Comparison of ENCODE assay signal across 17 cellular contexts in genomic region chr21:32143222-32143939, GRCh38.
DNase-seq lines count a peak whose midpoint lies in the region; ATAC-seq and TF ChIP-seq lines count a peak whose summit lies in the region.
"Had no signal": no experiment of that assay in that cellular context is flagged by ENCODE, and none has a peak within 500 bp of the region (broad histone marks: within the 10 kb centered on the region; RNA-seq: fewer than 3 reads in every experiment).

No MANE protein-coding gene starts in this region.

- H3K4me1 ChIP-seq in left ventricle myocardium inferior = peaks cover 4% of the 10 kb centered on the region
- H3K4me1 ChIP-seq in sigmoid colon = no peaks in the 10 kb centered on the region
- H3K4me1 ChIP-seq: breast epithelium, parathyroid adenoma had no signal

- TF ChIP-seq EP300 in sigmoid colon (IDR thresholded peaks at IDR 0.05) = no peak

- no peak for ATAC-seq in HG02763 (IDR thresholded peaks at IDR 0.05; ENCODE audit: unreplicated experiment)
- no peak for ATAC-seq in HG03139 (IDR thresholded peaks at IDR 0.05; ENCODE audit: unreplicated experiment)
- ATAC-seq: T-cell had no signal

- H3K36me3 ChIP-seq in left ventricle myocardium inferior (no peaks in the 10 kb centered on the region), sigmoid colon (no peaks in the 10 kb centered on the region)
- H3K36me3 ChIP-seq: breast epithelium had no signal

- intact Hi-C loops in left ventricle myocardium inferior (cut with micrococcal nuclease) (no loop called here), sigmoid colon (cut with DNase I) (no loop called here)

- H3K27me3 ChIP-seq in left ventricle myocardium inferior (ENCODE audit: low read depth) = no peaks in the 10 kb centered on the region
- no peaks in the 10 kb centered on the region for H3K27me3 ChIP-seq in sigmoid colon
- H3K27me3 ChIP-seq: breast epithelium had no signal

- DNase-seq in GM12865 (ENCODE audit: low read depth) (peak; percentile 31), astrocyte of the cerebellum (ENCODE audit: low read depth) (peak; percentile 26), left ventricle myocardium inferior (peak; percentile 23), sigmoid colon (peak; percentile 71), NCI-H2081 treated with DMSO at 0.1 percent for 48 hours (lab: John Stamatoyannopoulos, UW) (no peak), NCI-H1092 treated with DMSO at 0.1 percent for 48 hours (lab: John Stamatoyannopoulos, UW) (no peak)
- DNase-seq: activated CD4-positive, alpha-beta T cell treated with anti-CD3 and anti-CD28 coated beads, Interleukin-2, amount 10 ng/mL, durations not matched to agents 24 days and 14 days; EL; GOT3; T-cell had no signal

- in situ Hi-C loops in astrocyte of the cerebellum (cut with HindIII; ENCODE audit: low sequenced_read_pairs) = no loop called here

- H3K9me3 ChIP-seq in left ventricle myocardium inferior (replicated peaks) (peaks cover 16% of the 10 kb centered on the region), sigmoid colon (peaks cover 0 to 4% (median 0%) of the 10 kb centered on the region in 4 donors)

- no peak for TF ChIP-seq POLR2A in sigmoid colon (IDR thresholded peaks at IDR 0.05)

- TF ChIP-seq CTCF in GM12865 (IDR thresholded peaks at IDR 0.05; ENCODE audit: insufficient read depth, low read depth, low read length, missing control alignments) = peak; percentile 6
- no peak for TF ChIP-seq CTCF in astrocyte of the cerebellum (IDR thresholded peaks at IDR 0.05; ENCODE audit: low read depth, low read length, missing control alignments)
- TF ChIP-seq CTCF in left ventricle myocardium inferior (IDR thresholded peaks at IDR 0.05; ENCODE audit: borderline replicate concordance) = peak; percentile 12
- TF ChIP-seq CTCF in sigmoid colon (IDR thresholded peaks at IDR 0.05) = no peak

- WGBS in sigmoid colon, 2 donors = 50 to 58% methylated on average over 13 of the region's 13 CpGs

- no peak overlapping the region for H3K4me3 ChIP-seq in GM12865 (ENCODE audit: low read depth, low read length)
- no peak overlapping the region for H3K4me3 ChIP-seq in astrocyte of the cerebellum (ENCODE audit: low read depth, low read length)
- no peak overlapping the region for H3K4me3 ChIP-seq in left ventricle myocardium inferior
- H3K4me3 ChIP-seq in sigmoid colon = no peak overlapping the region
- H3K4me3 ChIP-seq: breast epithelium had no signal

- H3K27ac ChIP-seq in left ventricle myocardium inferior (replicated peaks) (no peak overlapping the region), sigmoid colon (no peak overlapping the region)
- H3K27ac ChIP-seq: C4-2B, epithelial cell of prostate, HL-60, parathyroid adenoma had no signal

Comparison
In these comparisons a context has a peak if more than half of its experiments do, and no peak if none do; other contexts are left out.
1. DNase-seq: peak in GM12865 (single experiment), astrocyte of the cerebellum (single experiment), left ventricle myocardium inferior (single experiment) and sigmoid colon (single experiment); none in NCI-H2081 treated with DMSO at 0.1 percent for 48 hours (single experiment) and NCI-H1092 treated with DMSO at 0.1 percent for 48 hours (single experiment).
2. CTCF ChIP-seq: peak in GM12865 (single experiment) and left ventricle myocardium inferior (single experiment); none in astrocyte of the cerebellum (single experiment) and sigmoid colon (0 of 4).